In the genomic region with DNA sequence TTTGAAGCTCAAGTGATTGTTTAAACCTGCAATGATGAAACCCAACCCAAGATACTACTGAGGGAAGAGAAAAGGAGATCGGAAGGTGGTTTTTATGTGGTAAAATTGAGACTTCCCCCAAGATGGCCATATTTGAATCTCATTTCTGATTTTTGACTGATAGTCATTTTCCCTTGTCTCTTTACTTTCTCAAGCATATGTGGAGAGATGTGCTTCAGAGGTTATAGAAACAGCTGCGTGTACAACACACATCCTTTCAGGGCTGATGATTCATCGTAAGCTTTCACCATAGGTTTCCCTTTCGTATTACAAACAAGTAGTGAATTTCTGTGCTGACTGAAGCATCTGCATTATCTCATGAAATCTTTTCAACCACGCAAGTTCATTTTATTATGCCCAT, we compare ENCODE assay signal across 11 cellular contexts.
DNase-seq lines count a peak whose midpoint lies in the region; ATAC-seq and TF ChIP-seq lines count a peak whose summit lies in the region.
"Had no signal": no experiment of that assay in that cellular context is flagged by ENCODE, and none has a peak within 500 bp of the region (broad histone marks: within the 10 kb centered on the region; RNA-seq: fewer than 3 reads in every experiment).

No MANE protein-coding gene starts in this region.

- no peak for TF ChIP-seq CTCF in MCF 10A (IDR thresholded peaks at IDR 0.05; ENCODE audit: unreplicated experiment)
- no peak for TF ChIP-seq CTCF in breast epithelium (IDR thresholded peaks at IDR 0.05)
- TF ChIP-seq CTCF in spleen (IDR thresholded peaks at IDR 0.05 in 8 of 11, conservative IDR thresholded peaks at IDR 0.05 in 3 of 11), result no peak

- no peak overlapping the region for H3K4me3 ChIP-seq in breast epithelium
- no peak overlapping the region for H3K4me3 ChIP-seq in spleen
- no peak overlapping the region for H3K4me3 ChIP-seq in CD8-positive, alpha-beta memory T cell (ENCODE audit: low read length)

- H3K36me3 ChIP-seq in breast epithelium, result no peaks in the 10 kb centered on the region
- no peaks in the 10 kb centered on the region for H3K36me3 ChIP-seq in spleen
- H3K36me3 ChIP-seq in CD8-positive, alpha-beta memory T cell (ENCODE audit: insufficient read depth, low read length), result no peaks in the 10 kb centered on the region
- H3K36me3 ChIP-seq: WERI-Rb-1 had no signal

- H3K27ac ChIP-seq in breast epithelium (no peak overlapping the region), spleen (no peak overlapping the region)
- H3K27ac ChIP-seq in CD8-positive, alpha-beta memory T cell (ENCODE audit: low read depth, low read length), result no peak overlapping the region
- H3K27ac ChIP-seq: WERI-Rb-1 had no signal

- H3K27me3 Mint-ChIP-seq in MCF 10A (ENCODE audit: insufficient read depth, unreplicated experiment), result peaks cover 37% of the 10 kb centered on the region
- H3K27me3 Mint-ChIP-seq in activated T-helper 2 cell treated with anti-CD3 and anti-CD28 coated beads, Interferon-gamma antibody, Interleukin-2, Interleukin-4, amounts not matched to agents 10 μg/mL and 5 μg/mL and 100 μg/mL, durations not matched to agents 14 hours and 24 hours and 36 hours (ENCODE audit: low read depth), result peaks cover 17% of the 10 kb centered on the region
- peaks cover 6 to 11% of the 10 kb centered on the region in 2 donors for H3K27me3 Mint-ChIP-seq in CD8-positive, alpha-beta memory T cell
- H3K27me3 Mint-ChIP-seq: brain had no signal

- no peaks in the 10 kb centered on the region for H3K36me3 Mint-ChIP-seq in MCF 10A (ENCODE audit: insufficient read depth, unreplicated experiment)
- no peaks in the 10 kb centered on the region for H3K36me3 Mint-ChIP-seq in activated T-helper 2 cell treated with anti-CD3 and anti-CD28 coated beads, Interferon-gamma antibody, Interleukin-2, Interleukin-4, amounts not matched to agents 10 μg/mL and 5 μg/mL and 100 μg/mL, durations not matched to agents 14 hours and 24 hours and 36 hours (ENCODE audit: low read depth)
- no peaks in the 10 kb centered on the region for H3K36me3 Mint-ChIP-seq in CD8-positive, alpha-beta memory T cell
- H3K36me3 Mint-ChIP-seq: brain had no signal

- H3K9me3 ChIP-seq in breast epithelium (no peaks in the 10 kb centered on the region), spleen (no peaks in the 10 kb centered on the region)
- no peaks in the 10 kb centered on the region for H3K9me3 ChIP-seq in CD8-positive, alpha-beta memory T cell (ENCODE audit: low read length)

- BruUV-seq in MCF 10A (replicated peaks; lab: Mats Ljungman, UMichigan), result no TSS peak

- no peak overlapping the region for H3K4me3 Mint-ChIP-seq in MCF 10A (ENCODE audit: unreplicated experiment)
- H3K4me3 Mint-ChIP-seq in activated T-helper 2 cell treated with anti-CD3 and anti-CD28 coated beads, Interferon-gamma antibody, Interleukin-2, Interleukin-4, amounts not matched to agents 10 μg/mL and 5 μg/mL and 100 μg/mL, durations not matched to agents 14 hours and 24 hours and 36 hours (ENCODE audit: low read depth), result no peak overlapping the region
- H3K4me3 Mint-ChIP-seq in CD8-positive, alpha-beta memory T cell, result no peak overlapping the region
- H3K4me3 Mint-ChIP-seq: brain had no signal

- intact Hi-C loops in MCF 10A (cut with micrococcal nuclease) (no loop called here), breast epithelium (cut with DNase I; ENCODE audit: low total_unique reads) (no loop called here), spleen (cut with DNase I; ENCODE audit: low total_unique reads) (no loop called here)
- intact Hi-C loops in activated T-helper 2 cell treated with anti-CD3 and anti-CD28 coated beads, Interferon-gamma antibody, Interleukin-2, Interleukin-4, amounts not matched to agents 10 μg/mL and 5 μg/mL and 100 μg/mL, durations not matched to agents 14 hours and 24 hours and 36 hours (cut with micrococcal nuclease), result loop anchor here (2.0 to 10.0 kb wide), 2 partner anchors 64 to 128 kb away; no protein-coding TSS in a partner anchor

- POLR2A ChIA-PET in MCF 10A (lab: Yijun Ruan, JAX), result no interaction called here
- POLR2A ChIA-PET in CD8-positive, alpha-beta memory T cell (lab: Charles Lee), result no interaction called here

- H3K4me1 Mint-ChIP-seq in MCF 10A (ENCODE audit: insufficient read depth, unreplicated experiment), result no peaks in the 10 kb centered on the region
- H3K4me1 Mint-ChIP-seq in activated T-helper 2 cell treated with anti-CD3 and anti-CD28 coated beads, Interferon-gamma antibody, Interleukin-2, Interleukin-4, amounts not matched to agents 10 μg/mL and 5 μg/mL and 100 μg/mL, durations not matched to agents 14 hours and 24 hours and 36 hours (ENCODE audit: low read depth), result peaks cover 11% of the 10 kb centered on the region
- no peaks in the 10 kb centered on the region for H3K4me1 Mint-ChIP-seq in CD8-positive, alpha-beta memory T cell

- CTCF ChIA-PET in MCF 10A (lab: Yijun Ruan, JAX), result interaction anchor here (0.6 to 1.6 kb wide), 3 partner anchors 110 to 580 kb away, joined by 3 to 4 read pairs (median 3); no protein-coding TSS in a partner anchor
- CTCF ChIA-PET in CD8-positive, alpha-beta memory T cell (lab: Charles Lee), result no interaction called here

- H3K9me3 Mint-ChIP-seq in MCF 10A (ENCODE audit: unreplicated experiment), result no peaks in the 10 kb centered on the region
- no peaks in the 10 kb centered on the region for H3K9me3 Mint-ChIP-seq in activated T-helper 2 cell treated with anti-CD3 and anti-CD28 coated beads, Interferon-gamma antibody, Interleukin-2, Interleukin-4, amounts not matched to agents 10 μg/mL and 5 μg/mL and 100 μg/mL, durations not matched to agents 14 hours and 24 hours and 36 hours
- peaks cover 0 to 4% (median 0%) of the 10 kb centered on the region in 5 donors for H3K9me3 Mint-ChIP-seq in CD8-positive, alpha-beta memory T cell

- no peaks in the 10 kb centered on the region for H3K27me3 ChIP-seq in breast epithelium
- H3K27me3 ChIP-seq in spleen (replicated peaks in 1 of 7), result peaks cover 0 to 9% (median 0%) of the 10 kb centered on the region in 7 donors
- H3K27me3 ChIP-seq in CD8-positive, alpha-beta memory T cell (ENCODE audit: insufficient read depth, low read length, poor library complexity, severe bottlenecking), result no peaks in the 10 kb centered on the region

- DNase-seq in MCF 10A (ENCODE audit: unreplicated experiment) (peak; percentile 35), breast epithelium (ENCODE audit: low spot score in 2 of 2) (no peak), MV-4-11 (lab: John Stamatoyannopoulos, UW) (peak; percentile 15), spleen (no peak)
- DNase-seq in activated T-helper 2 cell treated with anti-CD3 and anti-CD28 coated beads, Interferon-gamma antibody, Interleukin-2, Interleukin-4, amounts not matched to agents 10 μg/mL and 5 μg/mL and 100 μg/mL, durations not matched to agents 14 hours and 24 hours and 36 hours (ENCODE audit: low spot score), result no peak
- no peak for DNase-seq in CD8-positive, alpha-beta memory T cell
- DNase-seq: NCI-H446, WERI-Rb-1 had no signal

- TF ChIP-seq POLR2A in breast epithelium (IDR thresholded peaks at IDR 0.05) (no peak), spleen (IDR thresholded peaks at IDR 0.05) (no peak)

- H3K4me1 ChIP-seq in breast epithelium, result no peaks in the 10 kb centered on the region
- no peaks in the 10 kb centered on the region for H3K4me1 ChIP-seq in spleen
- no peaks in the 10 kb centered on the region for H3K4me1 ChIP-seq in CD8-positive, alpha-beta memory T cell (ENCODE audit: insufficient read depth, low read length)

- WGBS in spleen, 5 donors, result 71 to 75% (median 73%) methylated on average over 5 of the region's 5 CpGs

- H3K27ac Mint-ChIP-seq in MCF 10A (ENCODE audit: low read depth, unreplicated experiment), result no peak overlapping the region
- no peak overlapping the region for H3K27ac Mint-ChIP-seq in activated T-helper 2 cell treated with anti-CD3 and anti-CD28 coated beads, Interferon-gamma antibody, Interleukin-2, Interleukin-4, amounts not matched to agents 10 μg/mL and 5 μg/mL and 100 μg/mL, durations not matched to agents 14 hours and 24 hours and 36 hours
- H3K27ac Mint-ChIP-seq in CD8-positive, alpha-beta memory T cell, result no peak overlapping the region

- ATAC-seq in HG02870 (IDR thresholded peaks at IDR 0.05; ENCODE audit: unreplicated experiment) (peak; percentile 98), esophagus mucosa (no peak)

Comparison
In these comparisons a context has a peak if more than half of its experiments do, and no peak if none do; other contexts are left out.
1. DNase-seq: peak in MCF 10A (single experiment) and MV-4-11 (single experiment); none in breast epithelium (0 of 2), activated T-helper 2 cell treated with anti-CD3 and anti-CD28 coated beads, Interferon-gamma antibody, Interleukin-2, Interleukin-4, amounts not matched to agents 10 μg/mL and 5 μg/mL and 100 μg/mL, durations not matched to agents 14 hours and 24 hours and 36 hours (single experiment), spleen (single experiment) and CD8-positive, alpha-beta memory T cell (0 of 5).